8 cellular contexts compared by ENCODE assay signal in the genomic region with DNA sequence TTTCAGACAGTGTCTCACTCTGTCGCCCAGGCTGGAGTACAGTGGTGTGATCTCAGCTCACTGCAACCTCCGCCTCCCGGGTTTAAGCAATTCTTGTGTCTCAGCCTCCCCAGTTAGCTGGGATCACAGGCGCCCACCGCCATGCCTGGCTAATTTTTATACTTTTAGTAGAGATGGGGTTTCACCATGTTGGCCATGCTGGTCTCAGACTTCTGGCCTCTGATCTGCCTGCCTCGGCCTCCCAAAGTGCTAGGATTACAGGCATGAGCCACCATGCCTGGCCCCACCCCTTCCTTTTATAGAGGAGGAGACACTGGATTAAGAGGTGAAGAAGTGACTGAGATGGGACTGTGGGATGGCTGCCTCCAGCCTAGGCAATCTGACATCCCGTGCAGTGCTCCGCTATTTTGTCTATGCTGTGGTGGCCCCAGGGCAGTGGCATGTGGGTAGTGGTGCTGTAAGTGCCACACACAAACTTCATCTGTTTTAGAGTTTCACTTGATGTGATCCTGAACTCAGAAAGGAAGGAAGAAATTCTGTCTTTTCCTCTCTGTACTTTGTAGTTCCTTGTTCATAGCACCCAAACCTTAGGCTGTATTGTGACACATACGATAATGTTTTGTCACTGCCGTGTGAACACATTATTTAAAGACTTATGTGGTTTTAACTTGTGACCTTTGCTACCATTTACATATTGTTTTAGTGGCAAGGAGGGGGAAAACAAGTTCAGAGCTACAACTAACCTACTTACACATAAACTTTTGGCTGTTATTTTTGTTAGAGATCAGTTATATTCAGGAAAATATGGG. TPM values are rescaled to one million over a fixed set of nuclear protein-coding genes. Genes with fewer than 3 reads are reported as not detected.
A peak's percentile ranks its signal among the peaks of the same experiment; 100 is the strongest.
DNase-seq lines count a peak whose midpoint lies in the region; ATAC-seq and TF ChIP-seq lines count a peak whose summit lies in the region.

No MANE protein-coding gene starts in this region.

- H3K36me3 ChIP-seq in upper lobe of right lung: no peaks in the 10 kb centered on the region

- H3K4me1 Mint-ChIP-seq in activated naive CD8-positive, alpha-beta T cell (ENCODE audit: low read depth): peaks cover 35% of the 10 kb centered on the region
- H3K4me1 Mint-ChIP-seq in activated naive CD8-positive, alpha-beta T cell treated with anti-CD3 and anti-CD28 coated beads for 36 hours: peaks cover 33% of the 10 kb centered on the region
- H3K4me1 Mint-ChIP-seq in activated naive CD4-positive, alpha-beta T cell treated with anti-CD3 and anti-CD28 coated beads, Interleukin-2, amount 10 ng/mL, durations not matched to agents 7 days and 5 days: peaks cover 17% of the 10 kb centered on the region

- peaks cover 5% of the 10 kb centered on the region for H3K36me3 Mint-ChIP-seq in activated naive CD8-positive, alpha-beta T cell
- H3K36me3 Mint-ChIP-seq in activated naive CD8-positive, alpha-beta T cell treated with anti-CD3 and anti-CD28 coated beads for 36 hours: peaks cover 8% of the 10 kb centered on the region
- H3K36me3 Mint-ChIP-seq in activated naive CD4-positive, alpha-beta T cell treated with anti-CD3 and anti-CD28 coated beads, Interleukin-2, amount 10 ng/mL, durations not matched to agents 7 days and 5 days: no peaks in the 10 kb centered on the region

- H3K4me1 ChIP-seq in upper lobe of right lung: peaks cover 80% of the 10 kb centered on the region

- no peaks in the 10 kb centered on the region for H3K27me3 Mint-ChIP-seq in activated naive CD8-positive, alpha-beta T cell
- no peaks in the 10 kb centered on the region for H3K27me3 Mint-ChIP-seq in activated naive CD8-positive, alpha-beta T cell treated with anti-CD3 and anti-CD28 coated beads for 36 hours
- H3K27me3 Mint-ChIP-seq in activated naive CD4-positive, alpha-beta T cell treated with anti-CD3 and anti-CD28 coated beads, Interleukin-2, amount 10 ng/mL, durations not matched to agents 7 days and 5 days: no peaks in the 10 kb centered on the region

- no peaks in the 10 kb centered on the region for H3K9me3 ChIP-seq in upper lobe of right lung

- ATAC-seq in HG03558 (IDR thresholded peaks at IDR 0.05; ENCODE audit: extremely low read depth, unreplicated experiment) (peak; percentile 51), upper lobe of right lung (peak; percentile 66)

- intact Hi-C loops in dorsolateral prefrontal cortex (cut with DNase I): no loop called here
- intact Hi-C loops in upper lobe of right lung (cut with DNase I): no loop called here

- no peaks in the 10 kb centered on the region for H3K9me3 Mint-ChIP-seq in activated naive CD8-positive, alpha-beta T cell (ENCODE audit: low read depth)
- no peaks in the 10 kb centered on the region for H3K9me3 Mint-ChIP-seq in activated naive CD8-positive, alpha-beta T cell treated with anti-CD3 and anti-CD28 coated beads for 36 hours
- H3K9me3 Mint-ChIP-seq in activated naive CD4-positive, alpha-beta T cell treated with anti-CD3 and anti-CD28 coated beads, Interleukin-2, amount 10 ng/mL, durations not matched to agents 7 days and 5 days: no peaks in the 10 kb centered on the region

- no peaks in the 10 kb centered on the region for H3K27me3 ChIP-seq in dorsolateral prefrontal cortex
- H3K27me3 ChIP-seq in upper lobe of right lung: no peaks in the 10 kb centered on the region

- H3K4me3 ChIP-seq in dorsolateral prefrontal cortex (no peak overlapping the region), upper lobe of right lung (no peak overlapping the region)

- no peak for TF ChIP-seq CTCF in dorsolateral prefrontal cortex (IDR thresholded peaks at IDR 0.05 in 54 of 56, conservative IDR thresholded peaks at IDR 0.05 in 2 of 56; ENCODE audit: low read depth in 1 of 56, partially characterized antibody in 56 of 56)
- TF ChIP-seq CTCF in upper lobe of right lung (IDR thresholded peaks at IDR 0.05): no peak

- CTCF ChIA-PET in activated naive CD4-positive, alpha-beta T cell treated with anti-CD3 and anti-CD28 coated beads, Interleukin-2, amount 10 ng/mL, durations not matched to agents 7 days and 5 days (lab: Charles Lee): no interaction called here

- H3K27ac ChIP-seq in dorsolateral prefrontal cortex (peak overlapping the region in 31 of 59 donors; percentile 0 to 67 (median 42)), upper lobe of right lung (peak overlapping the region; percentile 4)

- no peak for DNase-seq in activated naive CD8-positive, alpha-beta T cell treated with anti-CD3 and anti-CD28 coated beads for 36 hours
- no peak for DNase-seq in dorsolateral prefrontal cortex
- no peak for DNase-seq in upper lobe of right lung
- no peak for DNase-seq in DMS79 (lab: John Stamatoyannopoulos, UW)
- no peak for DNase-seq in activated naive CD4-positive, alpha-beta T cell treated with anti-CD3 and anti-CD28 coated beads, Interleukin-2, amount 10 ng/mL, durations not matched to agents 7 days and 5 days
- no peak for DNase-seq in ACHN

- peak overlapping the region; percentile 50 for H3K27ac Mint-ChIP-seq in activated naive CD8-positive, alpha-beta T cell
- no peak overlapping the region for H3K27ac Mint-ChIP-seq in activated naive CD8-positive, alpha-beta T cell treated with anti-CD3 and anti-CD28 coated beads for 36 hours
- no peak overlapping the region for H3K27ac Mint-ChIP-seq in activated naive CD4-positive, alpha-beta T cell treated with anti-CD3 and anti-CD28 coated beads, Interleukin-2, amount 10 ng/mL, durations not matched to agents 7 days and 5 days

- H3K4me3 Mint-ChIP-seq in activated naive CD8-positive, alpha-beta T cell: no peak overlapping the region
- H3K4me3 Mint-ChIP-seq in activated naive CD8-positive, alpha-beta T cell treated with anti-CD3 and anti-CD28 coated beads for 36 hours: no peak overlapping the region
- H3K4me3 Mint-ChIP-seq in activated naive CD4-positive, alpha-beta T cell treated with anti-CD3 and anti-CD28 coated beads, Interleukin-2, amount 10 ng/mL, durations not matched to agents 7 days and 5 days: no peak overlapping the region

- in situ Hi-C loops in ACHN (cut with HindIII; ENCODE audit: low pct_ligation_motif_present, low pct_unique_long_range_greater_than_20kb, low sequenced_read_pairs): no loop called here

RNA-seq across cellular contexts. Expression of gene FNIP2, which starts 48.9 kb away (rescaled TPM):
- 10 to 100 TPM; 10.9 to 11.5 TPM for total RNA-seq in activated naive CD8-positive, alpha-beta T cell treated with anti-CD3 and anti-CD28 coated beads for 36 hours
- total RNA-seq in dorsolateral prefrontal cortex: 10 to 100 TPM; 38.5 to 72.7 (median 57.8) TPM
- 98.4 TPM for total RNA-seq in upper lobe of right lung
